Comparison of ENCODE assay signal across 1 cellular context in the genomic region with DNA sequence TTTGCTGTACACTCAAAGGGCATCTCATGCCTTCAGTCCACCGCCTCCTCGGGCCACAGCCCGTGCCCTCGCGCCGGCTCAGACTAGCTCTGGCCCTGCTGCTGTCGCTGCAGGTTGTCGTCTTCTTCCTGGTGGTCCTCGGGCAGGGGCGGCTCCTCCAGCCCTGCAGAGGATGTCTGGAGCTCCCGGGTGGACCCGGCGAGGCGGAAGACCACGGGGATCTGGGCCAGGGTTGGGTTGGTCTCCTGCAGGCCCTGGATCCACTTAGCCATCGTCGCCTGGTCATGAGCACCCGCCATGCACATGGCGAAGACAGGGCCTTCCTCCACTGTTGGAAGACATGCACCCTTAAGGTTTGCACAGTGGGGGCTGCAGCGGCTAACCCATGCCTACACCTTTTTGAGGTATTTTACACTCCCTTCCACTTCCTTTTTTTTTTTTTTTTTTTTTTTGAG.
TF ChIP-seq lines count a peak whose summit lies in the region.

No MANE protein-coding gene starts in this region.

TF ChIP-seq in K562, 482 proteins besides CTCF, POLR2A, EP300 and RAD21 (continues in another document):
- TF ChIP-seq ZNF124 (CRISPR knock-in tag; IDR thresholded peaks at IDR 0.05): no peak
- no peak for TF ChIP-seq TARDBP (IDR thresholded peaks at IDR 0.05)
- TF ChIP-seq HDAC2 (IDR thresholded peaks at IDR 0.05): 0 out of 2 replicates have a peak, but pooled peaks have one; percentile 53
- TF ChIP-seq STAT5B (CRISPR knock-in tag; IDR thresholded peaks at IDR 0.05): no peak
- no peak for TF ChIP-seq HOXB6 (CRISPR knock-in tag; IDR thresholded peaks at IDR 0.05; ENCODE audit: borderline replicate concordance)
- no peak for TF ChIP-seq TEAD4 (IDR thresholded peaks at IDR 0.05; ENCODE audit: low read length)
- no peak for TF ChIP-seq TEAD4 (CRISPR knock-in tag; IDR thresholded peaks at IDR 0.05; ENCODE audit: borderline replicate concordance)
- TF ChIP-seq POLR2H (tag; IDR thresholded peaks at IDR 0.05; ENCODE audit: low read depth): no peak
- TF ChIP-seq, protein P1, sequence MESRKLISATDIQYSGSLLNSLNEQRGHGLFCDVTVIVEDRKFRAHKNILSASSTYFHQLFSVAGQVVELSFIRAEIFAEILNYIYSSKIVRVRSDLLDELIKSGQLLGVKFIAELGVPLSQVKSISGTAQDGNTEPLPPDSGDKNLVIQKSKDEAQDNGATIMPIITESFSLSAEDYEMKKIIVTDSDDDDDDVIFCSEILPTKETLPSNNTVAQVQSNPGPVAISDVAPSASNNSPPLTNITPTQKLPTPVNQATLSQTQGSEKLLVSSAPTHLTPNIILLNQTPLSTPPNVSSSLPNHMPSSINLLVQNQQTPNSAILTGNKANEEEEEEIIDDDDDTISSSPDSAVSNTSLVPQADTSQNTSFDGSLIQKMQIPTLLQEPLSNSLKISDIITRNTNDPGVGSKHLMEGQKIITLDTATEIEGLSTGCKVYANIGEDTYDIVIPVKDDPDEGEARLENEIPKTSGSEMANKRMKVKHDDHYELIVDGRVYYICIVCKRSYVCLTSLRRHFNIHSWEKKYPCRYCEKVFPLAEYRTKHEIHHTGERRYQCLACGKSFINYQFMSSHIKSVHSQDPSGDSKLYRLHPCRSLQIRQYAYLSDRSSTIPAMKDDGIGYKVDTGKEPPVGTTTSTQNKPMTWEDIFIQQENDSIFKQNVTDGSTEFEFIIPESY (CRISPR knock-in tag; IDR thresholded peaks at IDR 0.05): peak; percentile 79; the same call in 1 of the 2 replicates
- TF ChIP-seq PHB2 (IDR thresholded peaks at IDR 0.05; ENCODE audit: low read depth): no peak
- TF ChIP-seq LEF1 (IDR thresholded peaks at IDR 0.05): no peak
- TF ChIP-seq FUS (optimal IDR thresholded peaks at IDR 0.05; ENCODE audit: low read depth, low read length): no peak
- no peak for TF ChIP-seq EGR1 (conservative IDR thresholded peaks at IDR 0.05)
- no peak for TF ChIP-seq TOE1 (IDR thresholded peaks at IDR 0.05; ENCODE audit: borderline replicate concordance)
- 0 out of 2 replicates have a peak, but pooled peaks have one; percentile 59 for TF ChIP-seq TOE1 (CRISPR knock-in tag; IDR thresholded peaks at IDR 0.05; ENCODE audit: borderline replicate concordance, low read depth)
- no peak for TF ChIP-seq NUFIP1 (IDR thresholded peaks at IDR 0.05; ENCODE audit: partially characterized antibody)
- TF ChIP-seq, protein P2, sequence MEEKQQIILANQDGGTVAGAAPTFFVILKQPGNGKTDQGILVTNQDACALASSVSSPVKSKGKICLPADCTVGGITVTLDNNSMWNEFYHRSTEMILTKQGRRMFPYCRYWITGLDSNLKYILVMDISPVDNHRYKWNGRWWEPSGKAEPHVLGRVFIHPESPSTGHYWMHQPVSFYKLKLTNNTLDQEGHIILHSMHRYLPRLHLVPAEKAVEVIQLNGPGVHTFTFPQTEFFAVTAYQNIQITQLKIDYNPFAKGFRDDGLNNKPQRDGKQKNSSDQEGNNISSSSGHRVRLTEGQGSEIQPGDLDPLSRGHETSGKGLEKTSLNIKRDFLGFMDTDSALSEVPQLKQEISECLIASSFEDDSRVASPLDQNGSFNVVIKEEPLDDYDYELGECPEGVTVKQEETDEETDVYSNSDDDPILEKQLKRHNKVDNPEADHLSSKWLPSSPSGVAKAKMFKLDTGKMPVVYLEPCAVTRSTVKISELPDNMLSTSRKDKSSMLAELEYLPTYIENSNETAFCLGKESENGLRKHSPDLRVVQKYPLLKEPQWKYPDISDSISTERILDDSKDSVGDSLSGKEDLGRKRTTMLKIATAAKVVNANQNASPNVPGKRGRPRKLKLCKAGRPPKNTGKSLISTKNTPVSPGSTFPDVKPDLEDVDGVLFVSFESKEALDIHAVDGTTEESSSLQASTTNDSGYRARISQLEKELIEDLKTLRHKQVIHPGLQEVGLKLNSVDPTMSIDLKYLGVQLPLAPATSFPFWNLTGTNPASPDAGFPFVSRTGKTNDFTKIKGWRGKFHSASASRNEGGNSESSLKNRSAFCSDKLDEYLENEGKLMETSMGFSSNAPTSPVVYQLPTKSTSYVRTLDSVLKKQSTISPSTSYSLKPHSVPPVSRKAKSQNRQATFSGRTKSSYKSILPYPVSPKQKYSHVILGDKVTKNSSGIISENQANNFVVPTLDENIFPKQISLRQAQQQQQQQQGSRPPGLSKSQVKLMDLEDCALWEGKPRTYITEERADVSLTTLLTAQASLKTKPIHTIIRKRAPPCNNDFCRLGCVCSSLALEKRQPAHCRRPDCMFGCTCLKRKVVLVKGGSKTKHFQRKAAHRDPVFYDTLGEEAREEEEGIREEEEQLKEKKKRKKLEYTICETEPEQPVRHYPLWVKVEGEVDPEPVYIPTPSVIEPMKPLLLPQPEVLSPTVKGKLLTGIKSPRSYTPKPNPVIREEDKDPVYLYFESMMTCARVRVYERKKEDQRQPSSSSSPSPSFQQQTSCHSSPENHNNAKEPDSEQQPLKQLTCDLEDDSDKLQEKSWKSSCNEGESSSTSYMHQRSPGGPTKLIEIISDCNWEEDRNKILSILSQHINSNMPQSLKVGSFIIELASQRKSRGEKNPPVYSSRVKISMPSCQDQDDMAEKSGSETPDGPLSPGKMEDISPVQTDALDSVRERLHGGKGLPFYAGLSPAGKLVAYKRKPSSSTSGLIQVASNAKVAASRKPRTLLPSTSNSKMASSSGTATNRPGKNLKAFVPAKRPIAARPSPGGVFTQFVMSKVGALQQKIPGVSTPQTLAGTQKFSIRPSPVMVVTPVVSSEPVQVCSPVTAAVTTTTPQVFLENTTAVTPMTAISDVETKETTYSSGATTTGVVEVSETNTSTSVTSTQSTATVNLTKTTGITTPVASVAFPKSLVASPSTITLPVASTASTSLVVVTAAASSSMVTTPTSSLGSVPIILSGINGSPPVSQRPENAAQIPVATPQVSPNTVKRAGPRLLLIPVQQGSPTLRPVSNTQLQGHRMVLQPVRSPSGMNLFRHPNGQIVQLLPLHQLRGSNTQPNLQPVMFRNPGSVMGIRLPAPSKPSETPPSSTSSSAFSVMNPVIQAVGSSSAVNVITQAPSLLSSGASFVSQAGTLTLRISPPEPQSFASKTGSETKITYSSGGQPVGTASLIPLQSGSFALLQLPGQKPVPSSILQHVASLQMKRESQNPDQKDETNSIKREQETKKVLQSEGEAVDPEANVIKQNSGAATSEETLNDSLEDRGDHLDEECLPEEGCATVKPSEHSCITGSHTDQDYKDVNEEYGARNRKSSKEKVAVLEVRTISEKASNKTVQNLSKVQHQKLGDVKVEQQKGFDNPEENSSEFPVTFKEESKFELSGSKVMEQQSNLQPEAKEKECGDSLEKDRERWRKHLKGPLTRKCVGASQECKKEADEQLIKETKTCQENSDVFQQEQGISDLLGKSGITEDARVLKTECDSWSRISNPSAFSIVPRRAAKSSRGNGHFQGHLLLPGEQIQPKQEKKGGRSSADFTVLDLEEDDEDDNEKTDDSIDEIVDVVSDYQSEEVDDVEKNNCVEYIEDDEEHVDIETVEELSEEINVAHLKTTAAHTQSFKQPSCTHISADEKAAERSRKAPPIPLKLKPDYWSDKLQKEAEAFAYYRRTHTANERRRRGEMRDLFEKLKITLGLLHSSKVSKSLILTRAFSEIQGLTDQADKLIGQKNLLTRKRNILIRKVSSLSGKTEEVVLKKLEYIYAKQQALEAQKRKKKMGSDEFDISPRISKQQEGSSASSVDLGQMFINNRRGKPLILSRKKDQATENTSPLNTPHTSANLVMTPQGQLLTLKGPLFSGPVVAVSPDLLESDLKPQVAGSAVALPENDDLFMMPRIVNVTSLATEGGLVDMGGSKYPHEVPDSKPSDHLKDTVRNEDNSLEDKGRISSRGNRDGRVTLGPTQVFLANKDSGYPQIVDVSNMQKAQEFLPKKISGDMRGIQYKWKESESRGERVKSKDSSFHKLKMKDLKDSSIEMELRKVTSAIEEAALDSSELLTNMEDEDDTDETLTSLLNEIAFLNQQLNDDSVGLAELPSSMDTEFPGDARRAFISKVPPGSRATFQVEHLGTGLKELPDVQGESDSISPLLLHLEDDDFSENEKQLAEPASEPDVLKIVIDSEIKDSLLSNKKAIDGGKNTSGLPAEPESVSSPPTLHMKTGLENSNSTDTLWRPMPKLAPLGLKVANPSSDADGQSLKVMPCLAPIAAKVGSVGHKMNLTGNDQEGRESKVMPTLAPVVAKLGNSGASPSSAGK (IDR thresholded peaks at IDR 0.05): peak; percentile 92
- TF ChIP-seq, protein P3, sequence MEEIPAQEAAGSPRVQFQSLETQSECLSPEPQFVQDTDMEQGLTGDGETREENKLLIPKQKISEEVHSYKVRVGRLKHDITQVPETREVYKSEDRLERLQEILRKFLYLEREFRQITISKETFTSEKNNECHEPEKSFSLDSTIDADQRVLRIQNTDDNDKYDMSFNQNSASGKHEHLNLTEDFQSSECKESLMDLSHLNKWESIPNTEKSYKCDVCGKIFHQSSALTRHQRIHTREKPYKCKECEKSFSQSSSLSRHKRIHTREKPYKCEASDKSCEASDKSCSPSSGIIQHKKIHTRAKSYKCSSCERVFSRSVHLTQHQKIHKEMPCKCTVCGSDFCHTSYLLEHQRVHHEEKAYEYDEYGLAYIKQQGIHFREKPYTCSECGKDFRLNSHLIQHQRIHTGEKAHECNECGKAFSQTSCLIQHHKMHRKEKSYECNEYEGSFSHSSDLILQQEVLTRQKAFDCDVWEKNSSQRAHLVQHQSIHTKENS (CRISPR knock-in tag; IDR thresholded peaks at IDR 0.05): no peak
- no peak for TF ChIP-seq ZZZ3 (IDR thresholded peaks at IDR 0.05)
- TF ChIP-seq ZNF431 (CRISPR knock-in tag; IDR thresholded peaks at IDR 0.05): no peak
- TF ChIP-seq, protein P4, sequence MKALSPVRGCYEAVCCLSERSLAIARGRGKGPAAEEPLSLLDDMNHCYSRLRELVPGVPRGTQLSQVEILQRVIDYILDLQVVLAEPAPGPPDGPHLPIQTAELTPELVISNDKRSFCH (CRISPR knock-in tag; IDR thresholded peaks at IDR 0.05): no peak
- TF ChIP-seq, protein P4 (tag; IDR thresholded peaks at IDR 0.05): no peak
- TF ChIP-seq, protein P5, sequence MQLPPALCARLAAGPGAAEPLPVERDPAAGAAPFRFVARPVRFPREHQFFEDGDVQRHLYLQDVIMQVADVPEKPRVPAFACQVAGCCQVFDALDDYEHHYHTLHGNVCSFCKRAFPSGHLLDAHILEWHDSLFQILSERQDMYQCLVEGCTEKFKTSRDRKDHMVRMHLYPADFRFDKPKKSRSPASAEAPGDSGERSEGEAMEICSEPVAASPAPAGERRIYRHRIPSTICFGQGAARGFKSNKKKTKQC (CRISPR knock-in tag; IDR thresholded peaks at IDR 0.05): no peak
- no peak for TF ChIP-seq ZNF717 (CRISPR knock-in tag; IDR thresholded peaks at IDR 0.05)
- no peak for TF ChIP-seq MEF2D (tag; conservative IDR thresholded peaks at IDR 0.05; ENCODE audit: low read depth)
- TF ChIP-seq RBFOX2 (IDR thresholded peaks at IDR 0.05; ENCODE audit: low read depth, low read length): peak; percentile 49
- TF ChIP-seq ZNF79 (CRISPR knock-in tag; IDR thresholded peaks at IDR 0.05; ENCODE audit: low read depth): no peak
- TF ChIP-seq, protein P6, sequence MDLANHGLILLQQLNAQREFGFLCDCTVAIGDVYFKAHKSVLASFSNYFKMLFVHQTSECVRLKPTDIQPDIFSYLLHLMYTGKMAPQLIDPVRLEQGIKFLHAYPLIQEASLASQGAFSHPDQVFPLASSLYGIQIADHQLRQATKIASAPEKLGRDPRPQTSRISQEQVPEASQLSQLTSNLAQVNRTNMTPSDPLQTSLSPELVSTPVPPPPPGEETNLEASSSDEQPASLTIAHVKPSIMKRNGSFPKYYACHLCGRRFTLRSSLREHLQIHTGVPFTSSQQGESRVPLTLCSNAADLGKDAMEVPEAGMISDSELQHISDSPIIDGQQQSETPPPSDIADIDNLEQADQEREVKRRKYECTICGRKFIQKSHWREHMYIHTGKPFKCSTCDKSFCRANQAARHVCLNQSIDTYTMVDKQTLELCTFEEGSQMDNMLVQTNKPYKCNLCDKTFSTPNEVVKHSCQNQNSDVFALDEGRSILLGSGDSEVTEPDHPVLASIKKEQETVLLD (IDR thresholded peaks at IDR 0.05): no peak
- no peak for TF ChIP-seq SNIP1 (IDR thresholded peaks at IDR 0.05; ENCODE audit: low read depth)
- no peak for TF ChIP-seq HNRNPUL1 (IDR thresholded peaks at IDR 0.05; ENCODE audit: low read length)
- TF ChIP-seq COPS2 (conservative IDR thresholded peaks at IDR 0.05): no peak
- TF ChIP-seq, protein P7, sequence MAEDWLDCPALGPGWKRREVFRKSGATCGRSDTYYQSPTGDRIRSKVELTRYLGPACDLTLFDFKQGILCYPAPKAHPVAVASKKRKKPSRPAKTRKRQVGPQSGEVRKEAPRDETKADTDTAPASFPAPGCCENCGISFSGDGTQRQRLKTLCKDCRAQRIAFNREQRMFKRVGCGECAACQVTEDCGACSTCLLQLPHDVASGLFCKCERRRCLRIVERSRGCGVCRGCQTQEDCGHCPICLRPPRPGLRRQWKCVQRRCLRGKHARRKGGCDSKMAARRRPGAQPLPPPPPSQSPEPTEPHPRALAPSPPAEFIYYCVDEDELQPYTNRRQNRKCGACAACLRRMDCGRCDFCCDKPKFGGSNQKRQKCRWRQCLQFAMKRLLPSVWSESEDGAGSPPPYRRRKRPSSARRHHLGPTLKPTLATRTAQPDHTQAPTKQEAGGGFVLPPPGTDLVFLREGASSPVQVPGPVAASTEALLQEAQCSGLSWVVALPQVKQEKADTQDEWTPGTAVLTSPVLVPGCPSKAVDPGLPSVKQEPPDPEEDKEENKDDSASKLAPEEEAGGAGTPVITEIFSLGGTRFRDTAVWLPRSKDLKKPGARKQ (CRISPR knock-in tag; IDR thresholded peaks at IDR 0.05): 0 out of 2 replicates have a peak, but pooled peaks have one; percentile 57
- no peak for TF ChIP-seq ZNF77 (CRISPR knock-in tag; IDR thresholded peaks at IDR 0.05)
- peak; percentile 74; the same call in 1 of the 2 replicates for TF ChIP-seq SREBF2 (CRISPR knock-in tag; IDR thresholded peaks at IDR 0.05)
- TF ChIP-seq ZFP30 (CRISPR knock-in tag; IDR thresholded peaks at IDR 0.05; ENCODE audit: borderline replicate concordance): no peak
- TF ChIP-seq HDGF (IDR thresholded peaks at IDR 0.05): peak; percentile 85
- no peak for TF ChIP-seq SMARCA5 (IDR thresholded peaks at IDR 0.05)
- TF ChIP-seq KDM1A (IDR thresholded peaks at IDR 0.05): no peak
- TF ChIP-seq MEIS2 (IDR thresholded peaks at IDR 0.05; ENCODE audit: partially characterized antibody): no peak
- no peak for TF ChIP-seq CREM (IDR thresholded peaks at IDR 0.05; ENCODE audit: low read depth)
- TF ChIP-seq, protein P8, sequence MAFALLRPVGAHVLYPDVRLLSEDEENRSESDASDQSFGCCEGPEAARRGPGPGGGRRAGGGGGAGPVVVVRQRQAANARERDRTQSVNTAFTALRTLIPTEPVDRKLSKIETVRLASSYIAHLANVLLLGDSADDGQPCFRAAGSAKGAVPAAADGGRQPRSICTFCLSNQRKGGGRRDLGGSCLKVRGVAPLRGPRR (CRISPR knock-in tag; IDR thresholded peaks at IDR 0.05): no peak
- TF ChIP-seq, protein P9, sequence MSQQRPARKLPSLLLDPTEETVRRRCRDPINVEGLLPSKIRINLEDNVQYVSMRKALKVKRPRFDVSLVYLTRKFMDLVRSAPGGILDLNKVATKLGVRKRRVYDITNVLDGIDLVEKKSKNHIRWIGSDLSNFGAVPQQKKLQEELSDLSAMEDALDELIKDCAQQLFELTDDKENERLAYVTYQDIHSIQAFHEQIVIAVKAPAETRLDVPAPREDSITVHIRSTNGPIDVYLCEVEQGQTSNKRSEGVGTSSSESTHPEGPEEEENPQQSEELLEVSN (IDR thresholded peaks at IDR 0.05; ENCODE audit: borderline replicate concordance in 1 of 2, extremely low read depth in 1 of 2, insufficient read depth in 1 of 2, insufficient read length in 1 of 2, low read depth in 1 of 2, low read length in 1 of 2, poor library complexity in 1 of 2, severe bottlenecking in 1 of 2): peak; percentile 55 to 59
- TF ChIP-seq MYC (IDR thresholded peaks at IDR 0.05; ENCODE audit: low read depth, low read length): no peak
- 0 out of 2 replicates have a peak, but pooled peaks have one; percentile 50 for TF ChIP-seq MYC (CRISPR knock-in tag; IDR thresholded peaks at IDR 0.05; ENCODE audit: borderline replicate concordance, low read depth)
